Comparison of ENCODE assay signal across 1 cellular context in genomic region chr20:504632-505075, GRCh38.
TF ChIP-seq lines count a peak whose summit lies in the region.

No MANE protein-coding gene starts in this region.

TF ChIP-seq in HepG2, 621 proteins besides CTCF, POLR2A, EP300 and RAD21 (continued from another document and continues in another):
- TF ChIP-seq RNF219 (CRISPR knock-in tag; IDR thresholded peaks at IDR 0.05): no peak
- TF ChIP-seq RFX3 (CRISPR knock-in tag; IDR thresholded peaks at IDR 0.05): no peak
- no peak for TF ChIP-seq NR2C2 (CRISPR knock-in tag; IDR thresholded peaks at IDR 0.05; ENCODE audit: borderline replicate concordance)
- TF ChIP-seq SP1 (IDR thresholded peaks at IDR 0.05): no peak
- no peak for TF ChIP-seq SP1 (CRISPR knock-in tag; IDR thresholded peaks at IDR 0.05)
- no peak; the same call in 1 of the 2 replicates for TF ChIP-seq EHMT2 (IDR thresholded peaks at IDR 0.05; ENCODE audit: borderline replicate concordance, low read depth, low read length)
- TF ChIP-seq MAF1 (CRISPR knock-in tag; IDR thresholded peaks at IDR 0.05; ENCODE audit: borderline replicate concordance): no peak
- no peak for TF ChIP-seq HES4 (CRISPR knock-in tag; IDR thresholded peaks at IDR 0.05; ENCODE audit: borderline replicate concordance)
- TF ChIP-seq SMAD9 (CRISPR knock-in tag; IDR thresholded peaks at IDR 0.05): no peak
- TF ChIP-seq, protein P1, sequence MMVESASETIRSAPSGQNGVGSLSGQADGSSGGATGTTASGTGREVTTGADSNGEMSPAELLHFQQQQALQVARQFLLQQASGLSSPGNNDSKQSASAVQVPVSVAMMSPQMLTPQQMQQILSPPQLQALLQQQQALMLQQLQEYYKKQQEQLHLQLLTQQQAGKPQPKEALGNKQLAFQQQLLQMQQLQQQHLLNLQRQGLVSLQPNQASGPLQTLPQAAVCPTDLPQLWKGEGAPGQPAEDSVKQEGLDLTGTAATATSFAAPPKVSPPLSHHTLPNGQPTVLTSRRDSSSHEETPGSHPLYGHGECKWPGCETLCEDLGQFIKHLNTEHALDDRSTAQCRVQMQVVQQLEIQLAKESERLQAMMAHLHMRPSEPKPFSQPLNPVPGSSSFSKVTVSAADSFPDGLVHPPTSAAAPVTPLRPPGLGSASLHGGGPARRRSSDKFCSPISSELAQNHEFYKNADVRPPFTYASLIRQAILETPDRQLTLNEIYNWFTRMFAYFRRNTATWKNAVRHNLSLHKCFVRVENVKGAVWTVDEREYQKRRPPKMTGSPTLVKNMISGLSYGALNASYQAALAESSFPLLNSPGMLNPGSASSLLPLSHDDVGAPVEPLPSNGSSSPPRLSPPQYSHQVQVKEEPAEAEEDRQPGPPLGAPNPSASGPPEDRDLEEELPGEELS (CRISPR knock-in tag; IDR thresholded peaks at IDR 0.05): peak; percentile 57; the same call in 1 of the 2 replicates
- no peak for TF ChIP-seq KDM2A (CRISPR knock-in tag; IDR thresholded peaks at IDR 0.05; ENCODE audit: borderline replicate concordance, low read depth)
- TF ChIP-seq THYN1 (CRISPR knock-in tag; IDR thresholded peaks at IDR 0.05; ENCODE audit: borderline replicate concordance, low read depth): no peak
- no peak for TF ChIP-seq ZNF235 (CRISPR knock-in tag; IDR thresholded peaks at IDR 0.05; ENCODE audit: borderline replicate concordance)
- no peak for TF ChIP-seq TRAFD1 (CRISPR knock-in tag; IDR thresholded peaks at IDR 0.05; ENCODE audit: borderline replicate concordance)
- no peak for TF ChIP-seq KDM5B (CRISPR knock-in tag; IDR thresholded peaks at IDR 0.05; ENCODE audit: borderline replicate concordance)
- no peak for TF ChIP-seq DMTF1 (CRISPR knock-in tag; IDR thresholded peaks at IDR 0.05)
- no peak for TF ChIP-seq ZNF234 (CRISPR knock-in tag; conservative IDR thresholded peaks at IDR 0.05)
- TF ChIP-seq SALL1 (CRISPR knock-in tag; IDR thresholded peaks at IDR 0.05): no peak
- no peak for TF ChIP-seq ZBTB21 (CRISPR knock-in tag; IDR thresholded peaks at IDR 0.05)
- no peak for TF ChIP-seq ATAD3A (CRISPR knock-in tag; IDR thresholded peaks at IDR 0.05)
- TF ChIP-seq ZNF430 (CRISPR knock-in tag; IDR thresholded peaks at IDR 0.05): no peak
- no peak for TF ChIP-seq ESRRA (CRISPR knock-in tag; IDR thresholded peaks at IDR 0.05; ENCODE audit: low read depth)
- TF ChIP-seq ZNF615 (CRISPR knock-in tag; IDR thresholded peaks at IDR 0.05; ENCODE audit: borderline replicate concordance): no peak
- no peak; the same call in 1 of the 2 replicates for TF ChIP-seq DRAP1 (CRISPR knock-in tag; IDR thresholded peaks at IDR 0.05)
- no peak for TF ChIP-seq ZNF713 (CRISPR knock-in tag; IDR thresholded peaks at IDR 0.05)
- TF ChIP-seq, protein P2, sequence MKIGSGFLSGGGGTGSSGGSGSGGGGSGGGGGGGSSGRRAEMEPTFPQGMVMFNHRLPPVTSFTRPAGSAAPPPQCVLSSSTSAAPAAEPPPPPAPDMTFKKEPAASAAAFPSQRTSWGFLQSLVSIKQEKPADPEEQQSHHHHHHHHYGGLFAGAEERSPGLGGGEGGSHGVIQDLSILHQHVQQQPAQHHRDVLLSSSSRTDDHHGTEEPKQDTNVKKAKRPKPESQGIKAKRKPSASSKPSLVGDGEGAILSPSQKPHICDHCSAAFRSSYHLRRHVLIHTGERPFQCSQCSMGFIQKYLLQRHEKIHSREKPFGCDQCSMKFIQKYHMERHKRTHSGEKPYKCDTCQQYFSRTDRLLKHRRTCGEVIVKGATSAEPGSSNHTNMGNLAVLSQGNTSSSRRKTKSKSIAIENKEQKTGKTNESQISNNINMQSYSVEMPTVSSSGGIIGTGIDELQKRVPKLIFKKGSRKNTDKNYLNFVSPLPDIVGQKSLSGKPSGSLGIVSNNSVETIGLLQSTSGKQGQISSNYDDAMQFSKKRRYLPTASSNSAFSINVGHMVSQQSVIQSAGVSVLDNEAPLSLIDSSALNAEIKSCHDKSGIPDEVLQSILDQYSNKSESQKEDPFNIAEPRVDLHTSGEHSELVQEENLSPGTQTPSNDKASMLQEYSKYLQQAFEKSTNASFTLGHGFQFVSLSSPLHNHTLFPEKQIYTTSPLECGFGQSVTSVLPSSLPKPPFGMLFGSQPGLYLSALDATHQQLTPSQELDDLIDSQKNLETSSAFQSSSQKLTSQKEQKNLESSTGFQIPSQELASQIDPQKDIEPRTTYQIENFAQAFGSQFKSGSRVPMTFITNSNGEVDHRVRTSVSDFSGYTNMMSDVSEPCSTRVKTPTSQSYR (CRISPR knock-in tag; IDR thresholded peaks at IDR 0.05; ENCODE audit: borderline replicate concordance): no peak
- TF ChIP-seq GTF2F1 (IDR thresholded peaks at IDR 0.05; ENCODE audit: low read length): no peak
- no peak; the same call in 1 of the 2 replicates for TF ChIP-seq SRF (IDR thresholded peaks at IDR 0.05; ENCODE audit: low read depth, low read length)
- TF ChIP-seq ZFYVE20 (CRISPR knock-in tag; IDR thresholded peaks at IDR 0.05; ENCODE audit: borderline replicate concordance, low read depth): no peak
- TF ChIP-seq HOXA9 (CRISPR knock-in tag; IDR thresholded peaks at IDR 0.05; ENCODE audit: borderline replicate concordance): no peak
- TF ChIP-seq MYNN (CRISPR knock-in tag; IDR thresholded peaks at IDR 0.05; ENCODE audit: low read depth): no peak
- TF ChIP-seq, protein P3, sequence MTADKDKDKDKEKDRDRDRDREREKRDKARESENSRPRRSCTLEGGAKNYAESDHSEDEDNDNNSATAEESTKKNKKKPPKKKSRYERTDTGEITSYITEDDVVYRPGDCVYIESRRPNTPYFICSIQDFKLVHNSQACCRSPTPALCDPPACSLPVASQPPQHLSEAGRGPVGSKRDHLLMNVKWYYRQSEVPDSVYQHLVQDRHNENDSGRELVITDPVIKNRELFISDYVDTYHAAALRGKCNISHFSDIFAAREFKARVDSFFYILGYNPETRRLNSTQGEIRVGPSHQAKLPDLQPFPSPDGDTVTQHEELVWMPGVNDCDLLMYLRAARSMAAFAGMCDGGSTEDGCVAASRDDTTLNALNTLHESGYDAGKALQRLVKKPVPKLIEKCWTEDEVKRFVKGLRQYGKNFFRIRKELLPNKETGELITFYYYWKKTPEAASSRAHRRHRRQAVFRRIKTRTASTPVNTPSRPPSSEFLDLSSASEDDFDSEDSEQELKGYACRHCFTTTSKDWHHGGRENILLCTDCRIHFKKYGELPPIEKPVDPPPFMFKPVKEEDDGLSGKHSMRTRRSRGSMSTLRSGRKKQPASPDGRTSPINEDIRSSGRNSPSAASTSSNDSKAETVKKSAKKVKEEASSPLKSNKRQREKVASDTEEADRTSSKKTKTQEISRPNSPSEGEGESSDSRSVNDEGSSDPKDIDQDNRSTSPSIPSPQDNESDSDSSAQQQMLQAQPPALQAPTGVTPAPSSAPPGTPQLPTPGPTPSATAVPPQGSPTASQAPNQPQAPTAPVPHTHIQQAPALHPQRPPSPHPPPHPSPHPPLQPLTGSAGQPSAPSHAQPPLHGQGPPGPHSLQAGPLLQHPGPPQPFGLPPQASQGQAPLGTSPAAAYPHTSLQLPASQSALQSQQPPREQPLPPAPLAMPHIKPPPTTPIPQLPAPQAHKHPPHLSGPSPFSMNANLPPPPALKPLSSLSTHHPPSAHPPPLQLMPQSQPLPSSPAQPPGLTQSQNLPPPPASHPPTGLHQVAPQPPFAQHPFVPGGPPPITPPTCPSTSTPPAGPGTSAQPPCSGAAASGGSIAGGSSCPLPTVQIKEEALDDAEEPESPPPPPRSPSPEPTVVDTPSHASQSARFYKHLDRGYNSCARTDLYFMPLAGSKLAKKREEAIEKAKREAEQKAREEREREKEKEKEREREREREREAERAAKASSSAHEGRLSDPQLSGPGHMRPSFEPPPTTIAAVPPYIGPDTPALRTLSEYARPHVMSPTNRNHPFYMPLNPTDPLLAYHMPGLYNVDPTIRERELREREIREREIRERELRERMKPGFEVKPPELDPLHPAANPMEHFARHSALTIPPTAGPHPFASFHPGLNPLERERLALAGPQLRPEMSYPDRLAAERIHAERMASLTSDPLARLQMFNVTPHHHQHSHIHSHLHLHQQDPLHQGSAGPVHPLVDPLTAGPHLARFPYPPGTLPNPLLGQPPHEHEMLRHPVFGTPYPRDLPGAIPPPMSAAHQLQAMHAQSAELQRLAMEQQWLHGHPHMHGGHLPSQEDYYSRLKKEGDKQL (CRISPR knock-in tag; IDR thresholded peaks at IDR 0.05; ENCODE audit: low read depth): no peak
- TF ChIP-seq, protein P4, sequence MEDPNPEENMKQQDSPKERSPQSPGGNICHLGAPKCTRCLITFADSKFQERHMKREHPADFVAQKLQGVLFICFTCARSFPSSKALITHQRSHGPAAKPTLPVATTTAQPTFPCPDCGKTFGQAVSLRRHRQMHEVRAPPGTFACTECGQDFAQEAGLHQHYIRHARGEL (CRISPR knock-in tag; IDR thresholded peaks at IDR 0.05): no peak
